In genomic region chr15:51097553-51098330, GRCh38 we compare ENCODE assay signal across 9 cellular contexts. TPM values are rescaled to one million over a fixed set of nuclear protein-coding genes. Genes with fewer than 3 reads are reported as not detected.
A peak's percentile ranks its signal among the peaks of the same experiment; 100 is the strongest.
DNase-seq lines count a peak whose midpoint lies in the region; ATAC-seq and TF ChIP-seq lines count a peak whose summit lies in the region.
"Had no signal": no experiment of that assay in that cellular context is flagged by ENCODE, and none has a peak within 500 bp of the region (broad histone marks: within the 10 kb centered on the region; RNA-seq: fewer than 3 reads in every experiment).

No MANE protein-coding gene starts in this region.

- H3K9me3 Mint-ChIP-seq in endodermal cell, result no peaks in the 10 kb centered on the region

- H3K36me3 ChIP-seq in HCT116 (ENCODE audit: control insufficient read depth in 1 of 2, insufficient read depth in 2 of 2, low read length in 2 of 2), result no peaks in the 10 kb centered on the region; a peak in 1 of 4 replicates
- no peaks in the 10 kb centered on the region for H3K36me3 ChIP-seq in SK-N-SH (replicated peaks in 1 of 2; ENCODE audit: control insufficient read depth in 1 of 2, insufficient read depth in 2 of 2, low read length in 1 of 2)
- no peaks in the 10 kb centered on the region for H3K36me3 ChIP-seq in fibroblast of lung (ENCODE audit: control insufficient read depth, insufficient read depth, low read length)
- H3K36me3 ChIP-seq in spleen, result no peaks in the 10 kb centered on the region
- no peaks in the 10 kb centered on the region for H3K36me3 ChIP-seq in endodermal cell (ENCODE audit: control insufficient read depth, insufficient read depth, low read length)

- POLR2A ChIA-PET in HCT116 (lab: Charles Lee) (no interaction called here), SK-N-SH (lab: Yijun Ruan, JAX) (no interaction called here)

- H3K27me3 Mint-ChIP-seq in endodermal cell (ENCODE audit: insufficient read depth), result peaks cover 76% of the 10 kb centered on the region

- H3K9me3 ChIP-seq in HCT116 (ENCODE audit: control insufficient read depth in 1 of 2, insufficient read depth in 1 of 2, low read depth in 1 of 2, low read length in 2 of 2) (no peaks in the 10 kb centered on the region), SK-N-SH (no peaks in the 10 kb centered on the region), fibroblast of lung (ENCODE audit: control insufficient read depth, insufficient read depth, low read depth, low read length) (no peaks in the 10 kb centered on the region), spleen (no peaks in the 10 kb centered on the region), endodermal cell (ENCODE audit: control insufficient read depth, low read length) (no peaks in the 10 kb centered on the region)

- no TSS peak for BruUV-seq in HCT116 (replicated peaks; lab: Mats Ljungman, UMichigan)

- H3K4me3 ChIP-seq in HCT116 (replicated peaks in 1 of 2; ENCODE audit: low read depth in 1 of 2, low read length in 2 of 2) (no peak overlapping the region), SK-N-SH (ENCODE audit: low read depth in 2 of 2, low read length in 1 of 2) (no peak overlapping the region), fibroblast of lung (replicated peaks in 1 of 4; ENCODE audit: control extremely low read depth in 1 of 4, insufficient read depth in 1 of 4, low read depth in 3 of 4, low read length in 4 of 4) (no peak overlapping the region), spleen (no peak overlapping the region), endodermal cell (ENCODE audit: low read length) (no peak overlapping the region)

- ATAC-seq in HCT116 (no peak), HG02798 (IDR thresholded peaks at IDR 0.05; ENCODE audit: poor library complexity, unreplicated experiment) (no peak)

- TF ChIP-seq RAD21 in HCT116 (IDR thresholded peaks at IDR 0.05; ENCODE audit: low read depth) (no peak), SK-N-SH (IDR thresholded peaks at IDR 0.05; ENCODE audit: low read length) (no peak)

- H3K4me3 Mint-ChIP-seq in endodermal cell, result no peak overlapping the region

- no peak for TF ChIP-seq POLR2A in HCT116 (IDR thresholded peaks at IDR 0.05; ENCODE audit: borderline replicate concordance, extremely low read depth, insufficient read depth, insufficient read length)
- TF ChIP-seq POLR2A in spleen (IDR thresholded peaks at IDR 0.05), result no peak

- H3F3A ChIP-seq in SK-N-SH (replicated peaks; ENCODE audit: insufficient read depth), result peaks cover 17% of the 10 kb centered on the region

- 30% methylated on average over 5 of the region's 5 CpGs for WGBS in SK-N-SH (ENCODE audit: low lambda C conversion rate)
- 36 to 45% (median 44%) methylated on average over 5 of the region's 5 CpGs for WGBS in spleen, 5 donors
- WGBS in endodermal cell (ENCODE audit: insufficient coverage in 1 of 2, insufficient read length in 1 of 2), 2 experiments, result 83 to 100% methylated on average over 1 to 4 of the region's 5 CpGs

- CTCF ChIA-PET in HCT116 (lab: Charles Lee) (interaction anchor here (0.7 to 0.9 kb wide), 2 partner anchors 35 to 65 kb away, joined by 3 read pairs; no protein-coding TSS in a partner anchor), SK-N-SH (lab: Yijun Ruan, JAX) (interaction anchor here (0.8 to 1.5 kb wide), 3 partner anchors 12 to 35 kb away, joined by 3 to 6 read pairs (median 3); no protein-coding TSS in a partner anchor)

- RAD21 ChIA-PET in HCT116 (lab: Charles Lee; ENCODE audit: low non-redundant PET in 1 of 2, low total read pairs in 2 of 2, uncharacterized antibody in 2 of 2, unreplicated experiment in 2 of 2), result no interaction called here

- TF ChIP-seq CTCF in HCT116 (IDR thresholded peaks at IDR 0.05 in 2 of 3, conservative IDR thresholded peaks at IDR 0.05 in 1 of 3; ENCODE audit: borderline replicate concordance in 1 of 3, insufficient read depth in 1 of 3, low read depth in 2 of 3, low read length in 2 of 3) (no peak), SK-N-SH (IDR thresholded peaks at IDR 0.05) (no peak), fibroblast of lung (conservative IDR thresholded peaks at IDR 0.05 in 1 of 2, IDR thresholded peaks at IDR 0.05 in 1 of 2; ENCODE audit: low read depth in 1 of 2, low read length in 2 of 2) (no peak), spleen (IDR thresholded peaks at IDR 0.05 in 8 of 11, conservative IDR thresholded peaks at IDR 0.05 in 3 of 11) (no peak), endodermal cell (conservative IDR thresholded peaks at IDR 0.05) (no peak)

- peaks cover 2% of the 10 kb centered on the region for H3K4me1 Mint-ChIP-seq in endodermal cell

- H3K27me3 ChIP-seq in HCT116 (ENCODE audit: insufficient read depth, low read length) (no peaks in the 10 kb centered on the region), SK-N-SH (ENCODE audit: insufficient read depth) (peaks cover 5% of the 10 kb centered on the region; the same call in 1 of the 2 replicates), fibroblast of lung (ENCODE audit: control insufficient read depth, insufficient read depth, low read length) (peaks cover 23% of the 10 kb centered on the region), spleen (replicated peaks in 1 of 7) (peaks cover 0 to 73% (median 24%) of the 10 kb centered on the region in 7 donors), endodermal cell (ENCODE audit: control insufficient read depth, insufficient read depth, low read length, poor library complexity, severe bottlenecking) (peaks cover 66% of the 10 kb centered on the region)

- no peak overlapping the region for H2AFZ ChIP-seq in HCT116 (ENCODE audit: low read depth, low read length, poor library complexity, severe bottlenecking)
- H2AFZ ChIP-seq in SK-N-SH (ENCODE audit: low read depth), result no peak overlapping the region
- no peak overlapping the region for H2AFZ ChIP-seq in fibroblast of lung (ENCODE audit: low read length)

- H4K20me1 ChIP-seq in HCT116 (ENCODE audit: insufficient read depth) (no peaks in the 10 kb centered on the region), SK-N-SH (ENCODE audit: insufficient read depth) (no peaks in the 10 kb centered on the region), fibroblast of lung (ENCODE audit: control insufficient read depth, extremely low read depth, insufficient read depth, low read length) (no peaks in the 10 kb centered on the region)

- DNase-seq in HCT116 (ENCODE audit: low read depth, low spot score), result no peak
- DNase-seq in SK-N-SH, result no peak
- peak; percentile 49 to 84 for DNase-seq in fibroblast of lung (ENCODE audit: low read depth in 2 of 2)
- no peak for DNase-seq in spleen
- no peak for DNase-seq in DMS153 treated with DMSO at 0.1 percent for 48 hours (lab: John Stamatoyannopoulos, UW; ENCODE audit: unreplicated experiment)
- DNase-seq in endodermal cell, result no peak
- no peak for DNase-seq in C1 segment of cervical spinal cord (lab: John Stamatoyannopoulos, UW)
- DNase-seq: SW 1271 had no signal

- H3K27ac ChIP-seq in HCT116 (ENCODE audit: low read depth, low read length), result no peak overlapping the region
- peak overlapping the region in 1 of 2 experiments; percentile 64; a peak in 2 of 4 replicates for H3K27ac ChIP-seq in SK-N-SH (ENCODE audit: low read depth in 2 of 2, low read length in 1 of 2)
- no peak overlapping the region for H3K27ac ChIP-seq in fibroblast of lung (ENCODE audit: insufficient read depth, low read length)
- H3K27ac ChIP-seq in spleen, result peak overlapping the region in 7 of 8 donors; percentile 14 to 86 (median 48)
- H3K27ac ChIP-seq in endodermal cell (ENCODE audit: low read depth, low read length), result no peak overlapping the region

- peaks cover 8 to 21% of the 10 kb centered on the region in 2 experiments for H3K4me1 ChIP-seq in HCT116 (ENCODE audit: control insufficient read depth in 1 of 2, insufficient read depth in 2 of 2, low read length in 2 of 2)
- peaks cover 3 to 8% of the 10 kb centered on the region in 2 experiments; a peak in 1 of 4 replicates for H3K4me1 ChIP-seq in SK-N-SH (ENCODE audit: control insufficient read depth in 1 of 2, insufficient read depth in 2 of 2, low read depth in 1 of 2, low read length in 1 of 2)
- H3K4me1 ChIP-seq in fibroblast of lung (ENCODE audit: control insufficient read depth, extremely low read depth, insufficient read depth, low read length), result peaks cover 2% of the 10 kb centered on the region
- peaks cover 7 to 50% (median 35%) of the 10 kb centered on the region in 6 donors for H3K4me1 ChIP-seq in spleen
- peaks cover under 1% of the 10 kb centered on the region for H3K4me1 ChIP-seq in endodermal cell (ENCODE audit: control insufficient read depth, insufficient read depth, low read length)

- H3K9ac ChIP-seq in HCT116 (ENCODE audit: low read length) (no peak overlapping the region), SK-N-SH (no peak overlapping the region), fibroblast of lung (ENCODE audit: insufficient read depth, low read length) (no peak overlapping the region), endodermal cell (ENCODE audit: extremely low read depth, low read length, poor library complexity, severe bottlenecking) (no peak overlapping the region)

- no peak for TF ChIP-seq EP300 in SK-N-SH (IDR thresholded peaks at IDR 0.05; ENCODE audit: borderline replicate concordance in 1 of 2, low read depth in 1 of 2, low read length in 1 of 2)

- intact Hi-C loops in HCT116 (cut with micrococcal nuclease), result no loop called here
- intact Hi-C loops in spleen (cut with DNase I; ENCODE audit: low total_unique reads), result no loop called here

- H3K36me3 Mint-ChIP-seq in endodermal cell (ENCODE audit: low read depth), result no peaks in the 10 kb centered on the region

- no peak overlapping the region; the same call in 1 of the 2 replicates for H3K4me2 ChIP-seq in HCT116 (ENCODE audit: low read length)
- H3K4me2 ChIP-seq in SK-N-SH, result peak overlapping the region; percentile 30; the same call in 1 of the 2 replicates
- no peak overlapping the region for H3K4me2 ChIP-seq in fibroblast of lung (ENCODE audit: extremely low read depth, insufficient read depth, low read length)

- no peak overlapping the region for H3K27ac Mint-ChIP-seq in endodermal cell

- H3K9me2 ChIP-seq in HCT116 (ENCODE audit: insufficient read depth), result no peaks in the 10 kb centered on the region
- H3K9me2 ChIP-seq in SK-N-SH, result no peaks in the 10 kb centered on the region

- H3K79me2 ChIP-seq in HCT116 (ENCODE audit: insufficient read depth, low read length) (no peaks in the 10 kb centered on the region), SK-N-SH (ENCODE audit: insufficient read depth) (no peaks in the 10 kb centered on the region), fibroblast of lung (ENCODE audit: control insufficient read depth, insufficient read depth, low read length) (no peaks in the 10 kb centered on the region)

RNA-seq across cellular contexts. Expression of gene TNFAIP8L3, which starts 3.0 kb away (rescaled TPM):
- total RNA-seq in HCT116 (2021; ENCODE audit: unreplicated experiment) (0.47 TPM), fibroblast of lung (10.7 and 12.3 TPM in 2 replicates), spleen (10 to 100 TPM; 19.1 to 35.8 (median 24.6) TPM), endodermal cell (under 1 TPM in 1 of 2 donors, not detected in 1; 0.31 TPM)
- polyA plus RNA-seq in HCT116 (2012), result 0.06 and 0.30 TPM in 2 replicates
- polyA plus RNA-seq in SK-N-SH (2012; rRNA removed) (0.08 and 0.13 TPM in 2 replicates), fibroblast of lung (0.57 and 3.9 TPM in 2 replicates), spleen (10 to 100 TPM in 1 of 3 donors, 1 to 10 TPM in 2; 6.5 to 19.4 (median 9.3) TPM)
- polyA plus RNA-seq in SK-N-SH (2012; cell fraction: cytosol; rRNA removed), result 0.14 and 0.18 TPM in 2 replicates
- polyA plus RNA-seq in SK-N-SH (2012; cell fraction: nucleus; rRNA removed), result 0.04 and 0.09 TPM in 2 replicates
- polyA plus RNA-seq in fibroblast of lung (2012), result 1.3 and 8.8 TPM in 2 replicates
- polyA minus RNA-seq in fibroblast of lung (ENCODE audit: low replicate concordance), result 0.35 and 1.5 TPM in 2 replicates
- not detected for polyA plus RNA-seq in endodermal cell (2013, experiment 1 of 2)
- not detected for polyA plus RNA-seq in endodermal cell (2013, experiment 2 of 2)

Comparison
In these comparisons a context has a peak if more than half of its experiments do, and no peak if none do; other contexts are left out.
1. DNase-seq: peak in fibroblast of lung (2 of 2); none in HCT116 (single experiment), SK-N-SH (single experiment), spleen (single experiment), DMS153 treated with DMSO at 0.1 percent for 48 hours (single experiment), endodermal cell (single experiment) and C1 segment of cervical spinal cord (0 of 14).
2. H3K27ac ChIP-seq: peak in spleen (7 of 8); none in HCT116 (single experiment), fibroblast of lung (single experiment) and endodermal cell (single experiment).
3. Of the 11 proteins assayed by ChIP-seq in both SK-N-SH and HCT116: peak only in SK-N-SH: none; only in HCT116: none; in both: JUND; in neither: 10.